ENCODE assay signal across 1 cellular context in the genomic region with DNA sequence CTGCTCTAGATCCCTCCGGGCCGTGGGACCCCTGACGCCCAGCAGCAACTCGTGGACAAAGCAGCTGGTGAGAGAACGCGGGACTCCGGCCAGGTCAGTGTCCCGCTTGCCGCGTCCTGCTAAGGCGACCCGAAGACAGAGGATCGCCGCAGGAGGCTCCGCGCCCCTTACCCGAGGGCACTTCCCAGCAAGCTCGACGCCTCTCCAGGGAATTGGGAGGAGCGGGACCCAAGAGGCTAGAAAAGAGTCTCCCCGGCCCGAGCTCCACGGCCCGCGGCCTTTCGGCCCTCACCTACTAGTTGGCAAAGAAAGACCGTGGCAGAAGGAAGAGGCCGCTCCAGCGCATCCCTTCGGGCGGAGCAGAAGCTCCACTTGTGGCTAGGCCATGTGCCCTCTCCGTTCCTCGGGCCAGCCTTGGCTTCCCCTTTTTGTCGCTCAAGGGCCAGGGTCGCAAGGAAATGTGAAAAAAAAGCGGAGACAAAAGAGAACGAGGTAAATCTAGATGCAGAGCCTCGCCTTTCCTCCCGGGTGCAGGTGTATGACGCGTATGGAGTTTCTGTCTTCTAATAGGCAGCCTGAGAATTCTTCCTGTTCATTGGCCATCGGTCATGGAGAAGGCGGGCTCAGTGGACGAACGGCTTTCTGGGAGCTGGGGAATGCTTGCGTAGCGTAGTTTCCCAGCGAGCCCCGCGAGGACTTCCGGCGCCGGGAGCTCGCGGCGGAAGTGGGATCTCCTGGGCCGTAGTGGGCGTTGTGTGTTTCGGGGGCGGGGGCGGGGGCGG.
TF ChIP-seq lines count a peak whose summit lies in the region.

A gene with protein sequence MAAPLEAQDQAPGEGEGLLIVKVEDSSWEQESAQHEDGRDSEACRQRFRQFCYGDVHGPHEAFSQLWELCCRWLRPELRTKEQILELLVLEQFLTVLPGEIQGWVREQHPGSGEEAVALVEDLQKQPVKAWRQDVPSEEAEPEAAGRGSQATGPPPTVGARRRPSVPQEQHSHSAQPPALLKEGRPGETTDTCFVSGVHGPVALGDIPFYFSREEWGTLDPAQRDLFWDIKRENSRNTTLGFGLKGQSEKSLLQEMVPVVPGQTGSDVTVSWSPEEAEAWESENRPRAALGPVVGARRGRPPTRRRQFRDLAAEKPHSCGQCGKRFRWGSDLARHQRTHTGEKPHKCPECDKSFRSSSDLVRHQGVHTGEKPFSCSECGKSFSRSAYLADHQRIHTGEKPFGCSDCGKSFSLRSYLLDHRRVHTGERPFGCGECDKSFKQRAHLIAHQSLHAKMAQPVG (plus strand): TSS at position 692 of the 782 bp plus-strand sequence. CDS start 2,252 bp downstream, outside the sequence.

TF ChIP-seq in GM12878, 131 proteins besides CTCF, POLR2A, EP300 and RAD21 (continued from another document):
- TF ChIP-seq CEBPZ (IDR thresholded peaks at IDR 0.05; ENCODE audit: low read depth, low read length), result 0 out of 2 replicates have a peak, but pooled peaks have one; percentile 7
- no peak; the same call in 1 of the 2 replicates for TF ChIP-seq TAF1 (IDR thresholded peaks at IDR 0.05; ENCODE audit: borderline replicate concordance, low read depth, low read length)
- no peak for TF ChIP-seq JUNB (IDR thresholded peaks at IDR 0.05)
- no peak for TF ChIP-seq SREBF2 (IDR thresholded peaks at IDR 0.05; ENCODE audit: low read length)
- TF ChIP-seq ZNF217 (IDR thresholded peaks at IDR 0.05), result no peak
- no peak for TF ChIP-seq ZBTB11 (CRISPR knock-in tag; IDR thresholded peaks at IDR 0.05)
- TF ChIP-seq TBL1XR1 (IDR thresholded peaks at IDR 0.05; ENCODE audit: low read depth, low read length), result no peak
- no peak for TF ChIP-seq NFXL1 (IDR thresholded peaks at IDR 0.05; ENCODE audit: borderline replicate concordance)
- no peak for TF ChIP-seq STAT1 (conservative IDR thresholded peaks at IDR 0.05)
- TF ChIP-seq FOXM1 (IDR thresholded peaks at IDR 0.05; ENCODE audit: low read depth, low read length), result no peak
- TF ChIP-seq, protein P1, sequence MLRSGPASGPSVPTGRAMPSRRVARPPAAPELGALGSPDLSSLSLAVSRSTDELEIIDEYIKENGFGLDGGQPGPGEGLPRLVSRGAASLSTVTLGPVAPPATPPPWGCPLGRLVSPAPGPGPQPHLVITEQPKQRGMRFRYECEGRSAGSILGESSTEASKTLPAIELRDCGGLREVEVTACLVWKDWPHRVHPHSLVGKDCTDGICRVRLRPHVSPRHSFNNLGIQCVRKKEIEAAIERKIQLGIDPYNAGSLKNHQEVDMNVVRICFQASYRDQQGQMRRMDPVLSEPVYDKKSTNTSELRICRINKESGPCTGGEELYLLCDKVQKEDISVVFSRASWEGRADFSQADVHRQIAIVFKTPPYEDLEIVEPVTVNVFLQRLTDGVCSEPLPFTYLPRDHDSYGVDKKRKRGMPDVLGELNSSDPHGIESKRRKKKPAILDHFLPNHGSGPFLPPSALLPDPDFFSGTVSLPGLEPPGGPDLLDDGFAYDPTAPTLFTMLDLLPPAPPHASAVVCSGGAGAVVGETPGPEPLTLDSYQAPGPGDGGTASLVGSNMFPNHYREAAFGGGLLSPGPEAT (IDR thresholded peaks at IDR 0.05; ENCODE audit: low read depth), result peak; percentile 82
- TF ChIP-seq PKNOX1 (IDR thresholded peaks at IDR 0.05), result peak; percentile 56; the same call in 1 of the 2 replicates
- TF ChIP-seq GATAD2B (conservative IDR thresholded peaks at IDR 0.05; ENCODE audit: low read depth), result no peak
- TF ChIP-seq, protein P2, sequence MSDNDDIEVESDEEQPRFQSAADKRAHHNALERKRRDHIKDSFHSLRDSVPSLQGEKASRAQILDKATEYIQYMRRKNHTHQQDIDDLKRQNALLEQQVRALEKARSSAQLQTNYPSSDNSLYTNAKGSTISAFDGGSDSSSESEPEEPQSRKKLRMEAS (IDR thresholded peaks at IDR 0.05; ENCODE audit: low read depth, low read length), result no peak; the same call in 1 of the 2 replicates
- TF ChIP-seq HSF1 (IDR thresholded peaks at IDR 0.05; ENCODE audit: low read depth, low read length), result no peak
- no peak for TF ChIP-seq SREBF1 (IDR thresholded peaks at IDR 0.05; ENCODE audit: low read length)
- TF ChIP-seq SP1 (IDR thresholded peaks at IDR 0.05; ENCODE audit: low read depth, low read length), result peak; percentile 87
- TF ChIP-seq ATF7 (IDR thresholded peaks at IDR 0.05; ENCODE audit: low read depth), result peak; percentile 66
- 0 out of 2 replicates have a peak, but pooled peaks have one; percentile 28 for TF ChIP-seq IKZF1 (conservative IDR thresholded peaks at IDR 0.05)
- 0 out of 2 replicates have a peak, but pooled peaks have one; percentile 35 for TF ChIP-seq MLLT1 (IDR thresholded peaks at IDR 0.05)
- no peak for TF ChIP-seq CEBPB (IDR thresholded peaks at IDR 0.05; ENCODE audit: borderline replicate concordance in 1 of 2, low read depth in 2 of 2, low read length in 2 of 2)
- no peak for TF ChIP-seq TCF12 (IDR thresholded peaks at IDR 0.05; ENCODE audit: low read depth, low read length)
- TF ChIP-seq, protein P3, sequence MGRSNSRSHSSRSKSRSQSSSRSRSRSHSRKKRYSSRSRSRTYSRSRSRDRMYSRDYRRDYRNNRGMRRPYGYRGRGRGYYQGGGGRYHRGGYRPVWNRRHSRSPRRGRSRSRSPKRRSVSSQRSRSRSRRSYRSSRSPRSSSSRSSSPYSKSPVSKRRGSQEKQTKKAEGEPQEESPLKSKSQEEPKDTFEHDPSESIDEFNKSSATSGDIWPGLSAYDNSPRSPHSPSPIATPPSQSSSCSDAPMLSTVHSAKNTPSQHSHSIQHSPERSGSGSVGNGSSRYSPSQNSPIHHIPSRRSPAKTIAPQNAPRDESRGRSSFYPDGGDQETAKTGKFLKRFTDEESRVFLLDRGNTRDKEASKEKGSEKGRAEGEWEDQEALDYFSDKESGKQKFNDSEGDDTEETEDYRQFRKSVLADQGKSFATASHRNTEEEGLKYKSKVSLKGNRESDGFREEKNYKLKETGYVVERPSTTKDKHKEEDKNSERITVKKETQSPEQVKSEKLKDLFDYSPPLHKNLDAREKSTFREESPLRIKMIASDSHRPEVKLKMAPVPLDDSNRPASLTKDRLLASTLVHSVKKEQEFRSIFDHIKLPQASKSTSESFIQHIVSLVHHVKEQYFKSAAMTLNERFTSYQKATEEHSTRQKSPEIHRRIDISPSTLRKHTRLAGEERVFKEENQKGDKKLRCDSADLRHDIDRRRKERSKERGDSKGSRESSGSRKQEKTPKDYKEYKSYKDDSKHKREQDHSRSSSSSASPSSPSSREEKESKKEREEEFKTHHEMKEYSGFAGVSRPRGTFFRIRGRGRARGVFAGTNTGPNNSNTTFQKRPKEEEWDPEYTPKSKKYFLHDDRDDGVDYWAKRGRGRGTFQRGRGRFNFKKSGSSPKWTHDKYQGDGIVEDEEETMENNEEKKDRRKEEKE (IDR thresholded peaks at IDR 0.05), result no peak
